Comparison of ENCODE assay signal across 9 cellular contexts in the genomic region with DNA sequence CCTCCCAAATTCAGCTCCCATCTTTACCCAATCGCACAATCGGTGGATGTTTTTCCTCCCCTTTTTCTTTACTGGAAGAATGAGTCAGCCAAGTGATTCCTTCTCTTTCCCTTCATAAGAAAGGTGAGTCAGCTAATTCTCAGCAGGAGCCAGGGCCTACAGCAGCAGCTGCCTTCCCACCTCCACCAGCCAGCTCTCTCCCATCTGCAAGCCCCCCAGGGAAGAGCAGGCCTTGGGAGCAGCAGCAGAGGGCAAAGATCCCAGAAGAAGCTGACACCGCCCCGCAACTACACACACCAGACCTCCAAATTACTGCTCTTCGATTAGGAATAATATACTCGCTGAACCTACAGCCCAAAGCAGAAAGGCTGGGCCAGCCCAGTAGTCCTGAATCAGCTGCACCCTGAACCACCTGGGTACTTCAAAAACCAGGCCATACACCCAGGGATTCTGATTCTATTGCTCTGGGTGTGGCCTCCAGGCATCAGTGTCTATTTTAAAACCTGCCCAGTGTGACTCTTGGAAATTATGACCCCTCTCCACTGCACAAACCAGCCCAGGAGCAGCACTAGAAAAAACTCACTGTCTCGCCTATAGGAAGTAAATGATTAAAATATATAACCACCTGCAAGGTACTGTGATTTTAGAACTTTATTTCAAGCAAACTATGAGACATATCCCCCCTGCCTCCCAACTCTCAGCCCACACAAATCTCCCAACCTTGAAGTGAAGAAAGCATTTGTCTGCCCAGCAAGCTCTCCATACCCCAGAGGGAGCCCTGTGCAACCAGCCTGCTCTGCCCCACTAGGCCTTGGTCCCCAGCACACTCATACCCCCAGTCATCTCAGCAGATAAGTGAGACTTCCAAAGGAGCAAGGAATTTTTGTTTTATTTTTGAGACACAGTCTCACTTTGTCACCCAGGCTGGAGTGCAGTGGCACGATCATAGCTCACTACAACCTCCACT. TPM values are rescaled to one million over a fixed set of nuclear protein-coding genes. Genes with fewer than 3 reads are reported as not detected.
A peak's percentile ranks its signal among the peaks of the same experiment; 100 is the strongest.
DNase-seq lines count a peak whose midpoint lies in the region; ATAC-seq and TF ChIP-seq lines count a peak whose summit lies in the region.
"Had no signal": no experiment of that assay in that cellular context is flagged by ENCODE, and none has a peak within 500 bp of the region (broad histone marks: within the 10 kb centered on the region; RNA-seq: fewer than 3 reads in every experiment).

No MANE protein-coding gene starts in this region.

- POLR2A ChIA-PET in WTC11 (lab: Charles Lee): interaction anchor here (0.6 to 0.9 kb wide), 2 partner anchors 56 to 142 kb away, joined by 3 read pairs; no protein-coding TSS in a partner anchor

- DNase-seq in activated CD4-positive, alpha-beta T cell treated with anti-CD3 and anti-CD28 coated beads, Interleukin-2, amount 10 ng/mL, durations not matched to agents 24 days and 14 days: no peak
- no peak for DNase-seq in activated CD4-positive, alpha-beta T cell treated with anti-CD3 and anti-CD28 coated beads, Interleukin-2, amount 50 U/mL, for 4 hours
- DNase-seq in WTC11 (ENCODE audit: low spot score) (peak; percentile 35), left ventricle myocardium superior (no peak), stromal cell of bone marrow (ENCODE audit: low read depth) (peak; percentile 77), GM13976 (ENCODE audit: low spot score) (no peak)
- DNase-seq: DND-41 had no signal

- H3K4me1 Mint-ChIP-seq in activated CD4-positive, alpha-beta T cell treated with anti-CD3 and anti-CD28 coated beads, Interleukin-2, amount 10 ng/mL, durations not matched to agents 24 days and 14 days: peaks cover 17% of the 10 kb centered on the region
- peaks cover 34% of the 10 kb centered on the region for H3K4me1 Mint-ChIP-seq in WTC11

- H3K4me3 Mint-ChIP-seq in activated CD4-positive, alpha-beta T cell treated with anti-CD3 and anti-CD28 coated beads, Interleukin-2, amount 10 ng/mL, durations not matched to agents 24 days and 14 days: no peak overlapping the region
- H3K4me3 Mint-ChIP-seq in WTC11: 0 out of 2 replicates have a peak overlapping the region, but pooled peaks have one; percentile 13

- intact Hi-C loops in activated CD4-positive, alpha-beta T cell treated with anti-CD3 and anti-CD28 coated beads, Interleukin-2, amount 10 ng/mL, durations not matched to agents 24 days and 14 days (cut with micrococcal nuclease): no loop called here
- intact Hi-C loops in left ventricle myocardium superior (cut with micrococcal nuclease): no loop called here

- CTCF ChIA-PET in WTC11 (lab: Charles Lee): interaction anchor here (0.5 to 2.3 kb wide), 17 partner anchors 7 to 201 kb away, joined by 3 to 14 read pairs (median 4); a partner anchor contains a TSS

- H3K27me3 Mint-ChIP-seq in activated CD4-positive, alpha-beta T cell treated with anti-CD3 and anti-CD28 coated beads, Interleukin-2, amount 10 ng/mL, durations not matched to agents 24 days and 14 days: peaks cover 6% of the 10 kb centered on the region
- H3K27me3 Mint-ChIP-seq in WTC11 (ENCODE audit: low read depth): no peaks in the 10 kb centered on the region

- in situ Hi-C loops in GM13976 (cut with MboI; ENCODE audit: low sequenced_read_pairs, unreplicated experiment): no loop called here

- H3K27ac Mint-ChIP-seq in activated CD4-positive, alpha-beta T cell treated with anti-CD3 and anti-CD28 coated beads, Interleukin-2, amount 10 ng/mL, durations not matched to agents 24 days and 14 days: peak overlapping the region; percentile 25
- H3K27ac Mint-ChIP-seq in WTC11: peak overlapping the region; percentile 90

- peaks cover 1% of the 10 kb centered on the region for H3K36me3 Mint-ChIP-seq in activated CD4-positive, alpha-beta T cell treated with anti-CD3 and anti-CD28 coated beads, Interleukin-2, amount 10 ng/mL, durations not matched to agents 24 days and 14 days (ENCODE audit: low read depth)
- H3K36me3 Mint-ChIP-seq in WTC11: no peaks in the 10 kb centered on the region; the same call in 1 of the 2 replicates

- ATAC-seq in WTC11 (peak; percentile 76), left ventricle myocardium superior (peak; percentile 82), HG03439 (IDR thresholded peaks at IDR 0.05; ENCODE audit: unreplicated experiment) (no peak), GM18502 (IDR thresholded peaks at IDR 0.05; ENCODE audit: poor library complexity, unreplicated experiment) (no peak)

- TF ChIP-seq CTCF in WTC11 (IDR thresholded peaks at IDR 0.05): no peak
- no peak for TF ChIP-seq CTCF in GM13976 (IDR thresholded peaks at IDR 0.05; ENCODE audit: borderline replicate concordance, control extremely low read depth, extremely low read depth, insufficient read depth, missing control alignments)

- no peaks in the 10 kb centered on the region for H3K9me3 Mint-ChIP-seq in activated CD4-positive, alpha-beta T cell treated with anti-CD3 and anti-CD28 coated beads, Interleukin-2, amount 10 ng/mL, durations not matched to agents 24 days and 14 days
- H3K9me3 Mint-ChIP-seq in WTC11: no peaks in the 10 kb centered on the region

TF ChIP-seq in WTC11, 78 proteins besides CTCF, POLR2A, EP300 and RAD21 (continues in another document):
- TF ChIP-seq GABPB1 (CRISPR knock-in tag; IDR thresholded peaks at IDR 0.05) (no peak), SP1 (CRISPR knock-in tag; conservative IDR thresholded peaks at IDR 0.05) (no peak), ZNF423 (CRISPR knock-in tag; IDR thresholded peaks at IDR 0.05) (no peak), TP53 (CRISPR knock-in tag; IDR thresholded peaks at IDR 0.05) (no peak), ETV6 (CRISPR knock-in tag; IDR thresholded peaks at IDR 0.05) (no peak)
- TF ChIP-seq, protein P1, sequence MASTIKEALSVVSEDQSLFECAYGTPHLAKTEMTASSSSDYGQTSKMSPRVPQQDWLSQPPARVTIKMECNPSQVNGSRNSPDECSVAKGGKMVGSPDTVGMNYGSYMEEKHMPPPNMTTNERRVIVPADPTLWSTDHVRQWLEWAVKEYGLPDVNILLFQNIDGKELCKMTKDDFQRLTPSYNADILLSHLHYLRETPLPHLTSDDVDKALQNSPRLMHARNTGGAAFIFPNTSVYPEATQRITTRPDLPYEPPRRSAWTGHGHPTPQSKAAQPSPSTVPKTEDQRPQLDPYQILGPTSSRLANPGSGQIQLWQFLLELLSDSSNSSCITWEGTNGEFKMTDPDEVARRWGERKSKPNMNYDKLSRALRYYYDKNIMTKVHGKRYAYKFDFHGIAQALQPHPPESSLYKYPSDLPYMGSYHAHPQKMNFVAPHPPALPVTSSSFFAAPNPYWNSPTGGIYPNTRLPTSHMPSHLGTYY (CRISPR knock-in tag; IDR thresholded peaks at IDR 0.05): no peak
- TF ChIP-seq, protein P2, sequence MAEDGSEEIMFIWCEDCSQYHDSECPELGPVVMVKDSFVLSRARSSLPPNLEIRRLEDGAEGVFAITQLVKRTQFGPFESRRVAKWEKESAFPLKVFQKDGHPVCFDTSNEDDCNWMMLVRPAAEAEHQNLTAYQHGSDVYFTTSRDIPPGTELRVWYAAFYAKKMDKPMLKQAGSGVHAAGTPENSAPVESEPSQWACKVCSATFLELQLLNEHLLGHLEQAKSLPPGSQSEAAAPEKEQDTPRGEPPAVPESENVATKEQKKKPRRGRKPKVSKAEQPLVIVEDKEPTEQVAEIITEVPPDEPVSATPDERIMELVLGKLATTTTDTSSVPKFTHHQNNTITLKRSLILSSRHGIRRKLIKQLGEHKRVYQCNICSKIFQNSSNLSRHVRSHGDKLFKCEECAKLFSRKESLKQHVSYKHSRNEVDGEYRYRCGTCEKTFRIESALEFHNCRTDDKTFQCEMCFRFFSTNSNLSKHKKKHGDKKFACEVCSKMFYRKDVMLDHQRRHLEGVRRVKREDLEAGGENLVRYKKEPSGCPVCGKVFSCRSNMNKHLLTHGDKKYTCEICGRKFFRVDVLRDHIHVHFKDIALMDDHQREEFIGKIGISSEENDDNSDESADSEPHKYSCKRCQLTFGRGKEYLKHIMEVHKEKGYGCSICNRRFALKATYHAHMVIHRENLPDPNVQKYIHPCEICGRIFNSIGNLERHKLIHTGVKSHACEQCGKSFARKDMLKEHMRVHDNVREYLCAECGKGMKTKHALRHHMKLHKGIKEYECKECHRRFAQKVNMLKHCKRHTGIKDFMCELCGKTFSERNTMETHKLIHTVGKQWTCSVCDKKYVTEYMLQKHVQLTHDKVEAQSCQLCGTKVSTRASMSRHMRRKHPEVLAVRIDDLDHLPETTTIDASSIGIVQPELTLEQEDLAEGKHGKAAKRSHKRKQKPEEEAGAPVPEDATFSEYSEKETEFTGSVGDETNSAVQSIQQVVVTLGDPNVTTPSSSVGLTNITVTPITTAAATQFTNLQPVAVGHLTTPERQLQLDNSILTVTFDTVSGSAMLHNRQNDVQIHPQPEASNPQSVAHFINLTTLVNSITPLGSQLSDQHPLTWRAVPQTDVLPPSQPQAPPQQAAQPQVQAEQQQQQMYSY (CRISPR knock-in tag; IDR thresholded peaks at IDR 0.05): no peak
- TF ChIP-seq, protein P3, sequence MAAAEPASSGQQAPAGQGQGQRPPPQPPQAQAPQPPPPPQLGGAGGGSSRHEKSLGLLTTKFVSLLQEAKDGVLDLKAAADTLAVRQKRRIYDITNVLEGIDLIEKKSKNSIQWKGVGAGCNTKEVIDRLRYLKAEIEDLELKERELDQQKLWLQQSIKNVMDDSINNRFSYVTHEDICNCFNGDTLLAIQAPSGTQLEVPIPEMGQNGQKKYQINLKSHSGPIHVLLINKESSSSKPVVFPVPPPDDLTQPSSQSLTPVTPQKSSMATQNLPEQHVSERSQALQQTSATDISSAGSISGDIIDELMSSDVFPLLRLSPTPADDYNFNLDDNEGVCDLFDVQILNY (CRISPR knock-in tag; IDR thresholded peaks at IDR 0.05): no peak
- TF ChIP-seq, protein P4, sequence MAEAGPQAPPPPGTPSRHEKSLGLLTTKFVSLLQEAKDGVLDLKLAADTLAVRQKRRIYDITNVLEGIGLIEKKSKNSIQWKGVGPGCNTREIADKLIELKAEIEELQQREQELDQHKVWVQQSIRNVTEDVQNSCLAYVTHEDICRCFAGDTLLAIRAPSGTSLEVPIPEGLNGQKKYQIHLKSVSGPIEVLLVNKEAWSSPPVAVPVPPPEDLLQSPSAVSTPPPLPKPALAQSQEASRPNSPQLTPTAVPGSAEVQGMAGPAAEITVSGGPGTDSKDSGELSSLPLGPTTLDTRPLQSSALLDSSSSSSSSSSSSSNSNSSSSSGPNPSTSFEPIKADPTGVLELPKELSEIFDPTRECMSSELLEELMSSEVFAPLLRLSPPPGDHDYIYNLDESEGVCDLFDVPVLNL (CRISPR knock-in tag; IDR thresholded peaks at IDR 0.05; ENCODE audit: borderline replicate concordance, low read depth): no peak

RNA-seq across cellular contexts. Expression of a gene that starts 7.3 kb away (rescaled TPM):
- total RNA-seq in activated CD4-positive, alpha-beta T cell treated with anti-CD3 and anti-CD28 coated beads, Interleukin-2, amount 10 ng/mL, durations not matched to agents 24 days and 14 days: 11.6 and 14.1 TPM in 2 replicates
- total RNA-seq in WTC11 (2021) (23.1 to 25.9 TPM (median 23.6 TPM) in 3 replicates), left ventricle myocardium superior (8.6 TPM)

RNA-seq across cellular contexts. Expression of a gene that starts 48.6 kb away (rescaled TPM):
- total RNA-seq in activated CD4-positive, alpha-beta T cell treated with anti-CD3 and anti-CD28 coated beads, Interleukin-2, amount 10 ng/mL, durations not matched to agents 24 days and 14 days: 13.4 and 13.8 TPM in 2 replicates
- 14.0 to 16.0 TPM (median 14.3 TPM) in 3 replicates for total RNA-seq in WTC11 (2021)
- total RNA-seq in left ventricle myocardium superior: 19.4 TPM

Comparison
In these comparisons a context has a peak if more than half of its experiments do, and no peak if none do; other contexts are left out.
1. DNase-seq: peak in WTC11 (single experiment) and stromal cell of bone marrow (single experiment); none in activated CD4-positive, alpha-beta T cell treated with anti-CD3 and anti-CD28 coated beads, Interleukin-2, amount 10 ng/mL, durations not matched to agents 24 days and 14 days (single experiment), activated CD4-positive, alpha-beta T cell treated with anti-CD3 and anti-CD28 coated beads, Interleukin-2, amount 50 U/mL, for 4 hours (0 of 2), left ventricle myocardium superior (single experiment) and GM13976 (single experiment).
2. ATAC-seq: peak in WTC11 (single experiment) and left ventricle myocardium superior (single experiment); none in HG03439 (single experiment) and GM18502 (single experiment).